Comparison of ENCODE assay signal across 6 cellular contexts in the genomic region with DNA sequence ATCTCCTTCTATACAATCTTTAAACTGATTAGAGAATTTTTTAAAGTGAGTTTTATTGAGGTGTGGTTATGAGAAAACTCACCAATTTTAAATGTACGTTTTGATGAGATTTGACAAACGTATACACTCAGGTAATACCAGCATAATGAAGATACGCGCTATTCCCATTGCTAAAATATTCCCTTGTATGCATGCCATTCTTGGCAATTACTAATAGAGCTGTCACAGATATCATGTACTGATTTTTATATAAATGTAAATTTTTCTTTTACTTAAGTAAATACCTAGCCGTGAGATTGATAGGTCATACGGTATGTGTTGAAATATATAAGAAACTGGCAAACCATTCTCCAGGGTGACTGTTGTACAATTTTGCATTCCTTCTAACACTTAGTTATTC.
"Had no signal": no experiment of that assay in that cellular context is flagged by ENCODE, and none has a peak within 500 bp of the region (broad histone marks: within the 10 kb centered on the region; RNA-seq: fewer than 3 reads in every experiment).

No MANE protein-coding gene starts in this region.

- FAIRE-seq: HTR-8/SVneo, K562 had no signal

- ATAC-seq: K562 had no signal

- H3K4me3 ChIP-seq: K562 had no signal

- H3K27ac ChIP-seq: HL-60 had no signal

- DNase-seq: IMR-90, KBM-7, KG1 had no signal
